In the genomic region with DNA sequence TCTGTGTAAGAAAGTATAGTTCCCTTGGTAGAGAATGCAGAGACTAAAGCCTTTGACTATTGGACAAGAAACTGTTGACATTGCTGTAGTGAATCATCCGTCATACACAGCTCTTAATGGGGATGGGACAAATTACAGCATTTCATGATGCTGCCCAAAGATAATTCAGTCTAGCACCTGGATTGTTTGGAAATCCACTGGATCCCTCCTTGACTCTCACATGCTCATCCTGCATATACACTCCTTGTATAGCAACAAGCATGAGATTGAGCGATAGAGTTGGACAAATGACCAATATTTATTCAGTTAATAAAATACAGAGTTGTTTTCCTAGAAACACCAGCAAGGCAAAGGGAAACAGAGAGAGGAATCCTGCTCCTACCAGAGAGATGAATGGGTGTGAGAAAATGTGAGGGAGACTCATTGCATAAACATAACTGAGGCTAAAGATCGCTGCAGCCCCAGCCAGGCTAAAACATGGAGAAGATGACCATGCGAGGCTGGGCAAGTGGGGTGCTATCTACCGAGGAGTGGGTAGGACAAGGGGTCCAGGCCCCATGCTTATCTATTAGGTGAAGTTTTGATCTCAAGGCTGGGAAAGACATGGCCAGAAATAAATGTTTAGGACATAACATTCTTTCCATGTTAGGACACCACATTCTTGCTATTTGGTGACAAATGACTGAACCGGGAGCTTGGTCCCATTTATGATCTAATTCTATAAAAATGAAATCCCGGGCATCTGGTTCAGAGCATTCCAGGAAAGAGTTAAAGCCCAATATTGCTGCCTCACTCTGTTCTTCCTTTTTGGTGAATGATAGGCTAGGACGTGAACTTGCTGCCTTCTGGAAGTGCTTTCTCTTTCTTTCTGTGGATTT, we compare ENCODE assay signal across 11 cellular contexts.
DNase-seq lines count a peak whose midpoint lies in the region; ATAC-seq, FAIRE-seq and TF ChIP-seq lines count a peak whose summit lies in the region.
"Had no signal": no experiment of that assay in that cellular context is flagged by ENCODE, and none has a peak within 500 bp of the region (broad histone marks: within the 10 kb centered on the region; RNA-seq: fewer than 3 reads in every experiment).

No MANE protein-coding gene starts in this region.

- H3K9me3 Mint-ChIP-seq in HFFc6 (no peaks in the 10 kb centered on the region), astrocyte (ENCODE audit: unreplicated experiment) (no peaks in the 10 kb centered on the region)
- no peaks in the 10 kb centered on the region for H3K9me3 Mint-ChIP-seq in activated CD4-positive, alpha-beta T cell treated with anti-CD3 and anti-CD28 coated beads, Interleukin-2, amount 10 ng/mL, durations not matched to agents 7 days and 5 days

- H3K9me3 ChIP-seq in astrocyte (ENCODE audit: insufficient read depth, low read depth, low read length) (no peaks in the 10 kb centered on the region), right cardiac atrium (ENCODE audit: control insufficient read depth, low read length) (no peaks in the 10 kb centered on the region), stomach smooth muscle (ENCODE audit: control insufficient read depth in 2 of 2, low read length in 2 of 2) (no peaks in the 10 kb centered on the region)

- H3K4me3 ChIP-seq in astrocyte (ENCODE audit: insufficient read depth, low read depth, low read length) = peak overlapping the region; percentile 57
- peak overlapping the region; percentile 49 for H3K4me3 ChIP-seq in right cardiac atrium (ENCODE audit: low read length)
- H3K4me3 ChIP-seq in stomach smooth muscle (ENCODE audit: low read length in 2 of 2) = peak overlapping the region; percentile 58 to 71

- no peaks in the 10 kb centered on the region for H3K79me2 ChIP-seq in astrocyte (ENCODE audit: insufficient read depth, low read length)
- H3K79me2 ChIP-seq: parathyroid adenoma had no signal

- H3K27me3 Mint-ChIP-seq in HFFc6 (ENCODE audit: insufficient read depth) (peaks cover 2% of the 10 kb centered on the region), astrocyte (ENCODE audit: low read depth, unreplicated experiment) (no peaks in the 10 kb centered on the region)
- peaks cover 2% of the 10 kb centered on the region for H3K27me3 Mint-ChIP-seq in activated CD4-positive, alpha-beta T cell treated with anti-CD3 and anti-CD28 coated beads, Interleukin-2, amount 10 ng/mL, durations not matched to agents 7 days and 5 days

- CTCF ChIA-PET in activated CD4-positive, alpha-beta T cell treated with anti-CD3 and anti-CD28 coated beads, Interleukin-2, amount 10 ng/mL, durations not matched to agents 7 days and 5 days (lab: Charles Lee) = interaction anchor here (0.5 kb wide), 1 partner anchor 105 kb away, joined by 3 read pairs; no protein-coding TSS in a partner anchor

- intact Hi-C loops in right cardiac atrium (cut with DNase I) = no loop called here

- H3K9ac ChIP-seq in astrocyte (ENCODE audit: low read length) (peak overlapping the region; percentile 93), stomach smooth muscle (ENCODE audit: low read length in 2 of 2) (peak overlapping the region; percentile 37 to 53)
- H3K9ac ChIP-seq: parathyroid adenoma had no signal

- H4K20me1 ChIP-seq in astrocyte (ENCODE audit: insufficient read depth, low read length) = no peaks in the 10 kb centered on the region

- no peaks in the 10 kb centered on the region for H3K36me3 ChIP-seq in astrocyte (ENCODE audit: insufficient read depth, low read length)
- no peaks in the 10 kb centered on the region for H3K36me3 ChIP-seq in stomach smooth muscle (ENCODE audit: control insufficient read depth in 2 of 2, insufficient read depth in 2 of 2, low read length in 2 of 2)

- 57% methylated on average over 8 of the region's 8 CpGs for WGBS in right cardiac atrium

- H3K36me3 Mint-ChIP-seq in HFFc6 (ENCODE audit: low read depth) = 0 out of 2 replicates have a peak, but pooled peaks cover 4% of the 10 kb centered on the region
- H3K36me3 Mint-ChIP-seq in astrocyte (ENCODE audit: low read depth, unreplicated experiment) = no peaks in the 10 kb centered on the region
- no peaks in the 10 kb centered on the region for H3K36me3 Mint-ChIP-seq in activated CD4-positive, alpha-beta T cell treated with anti-CD3 and anti-CD28 coated beads, Interleukin-2, amount 10 ng/mL, durations not matched to agents 7 days and 5 days (ENCODE audit: low read depth)

- H3K27me3 ChIP-seq in astrocyte (ENCODE audit: insufficient read depth, low read length) = no peaks in the 10 kb centered on the region
- H3K27me3 ChIP-seq in right cardiac atrium (ENCODE audit: control insufficient read depth, insufficient read depth) = no peaks in the 10 kb centered on the region
- no peaks in the 10 kb centered on the region for H3K27me3 ChIP-seq in stomach smooth muscle (ENCODE audit: control insufficient read depth in 1 of 2, insufficient read depth in 2 of 2, low read length in 2 of 2)

- POLR2A ChIA-PET in activated CD4-positive, alpha-beta T cell treated with anti-CD3 and anti-CD28 coated beads, Interleukin-2, amount 10 ng/mL, durations not matched to agents 7 days and 5 days (lab: Charles Lee) = no interaction called here

- peak; percentile 73 for FAIRE-seq in astrocyte (lab: Jason Lieb, UNC)

- peak overlapping the region; percentile 83 for H3K4me2 ChIP-seq in astrocyte (ENCODE audit: low read length)

- H3K27ac Mint-ChIP-seq in HFFc6 (peak overlapping the region; percentile 95), astrocyte (ENCODE audit: unreplicated experiment) (peak overlapping the region; percentile 100)
- H3K27ac Mint-ChIP-seq in activated CD4-positive, alpha-beta T cell treated with anti-CD3 and anti-CD28 coated beads, Interleukin-2, amount 10 ng/mL, durations not matched to agents 7 days and 5 days = no peak overlapping the region
- H3K27ac Mint-ChIP-seq: activated CD4-positive, alpha-beta T cell treated with anti-CD3 and anti-CD28 coated beads for 36 hours had no signal

- TF ChIP-seq CTCF in HFFc6 (IDR thresholded peaks at IDR 0.05) (no peak), astrocyte (IDR thresholded peaks at IDR 0.05; ENCODE audit: insufficient read depth, low read depth, low read length) (no peak)

- H3K4me1 ChIP-seq in astrocyte (ENCODE audit: insufficient read depth, low read length) (peaks cover 40% of the 10 kb centered on the region), right cardiac atrium (ENCODE audit: control insufficient read depth, insufficient read depth, low read length) (peaks cover 2% of the 10 kb centered on the region), stomach smooth muscle (ENCODE audit: control insufficient read depth, insufficient read depth, low read length) (peaks cover 13% of the 10 kb centered on the region)
- H3K4me1 ChIP-seq: parathyroid adenoma had no signal

- DNase-seq in HFFc6 (peak; percentile 84), astrocyte (ENCODE audit: low read depth) (peak; percentile 79), right cardiac atrium (no peak), nucleus accumbens (lab: John Stamatoyannopoulos, UW) (no peak)
- no peak for DNase-seq in activated CD4-positive, alpha-beta T cell treated with anti-CD3 and anti-CD28 coated beads for 1 hour
- no peak for DNase-seq in activated CD4-positive, alpha-beta T cell treated with anti-CD3 and anti-CD28 coated beads, Interleukin-2, amount 10 ng/mL, durations not matched to agents 7 days and 5 days
- DNase-seq: activated CD4-positive, alpha-beta T cell treated with anti-CD3 and anti-CD28 coated beads for 36 hours; NCI-H1436 treated with DMSO at 0.1 percent for 48 hours had no signal

- peak overlapping the region; percentile 91 for H3K4me3 Mint-ChIP-seq in HFFc6
- peak overlapping the region; percentile 61 for H3K4me3 Mint-ChIP-seq in astrocyte (ENCODE audit: unreplicated experiment)
- H3K4me3 Mint-ChIP-seq in activated CD4-positive, alpha-beta T cell treated with anti-CD3 and anti-CD28 coated beads, Interleukin-2, amount 10 ng/mL, durations not matched to agents 7 days and 5 days = no peak overlapping the region
- H3K4me3 Mint-ChIP-seq: activated CD4-positive, alpha-beta T cell treated with anti-CD3 and anti-CD28 coated beads for 36 hours had no signal

- peak; percentile 54 to 55 for ATAC-seq in right cardiac atrium
- no peak for ATAC-seq in HG03280 (IDR thresholded peaks at IDR 0.05; ENCODE audit: unreplicated experiment)
- ATAC-seq: activated CD4-positive, alpha-beta T cell treated with anti-CD3 and anti-CD28 coated beads for 36 hours had no signal

- H3K4me1 Mint-ChIP-seq in HFFc6 (ENCODE audit: low read depth) = peaks cover 65% of the 10 kb centered on the region
- H3K4me1 Mint-ChIP-seq in astrocyte (ENCODE audit: low read depth, unreplicated experiment) = peaks cover 64% of the 10 kb centered on the region
- no peaks in the 10 kb centered on the region for H3K4me1 Mint-ChIP-seq in activated CD4-positive, alpha-beta T cell treated with anti-CD3 and anti-CD28 coated beads, Interleukin-2, amount 10 ng/mL, durations not matched to agents 7 days and 5 days
- H3K4me1 Mint-ChIP-seq: activated CD4-positive, alpha-beta T cell treated with anti-CD3 and anti-CD28 coated beads for 36 hours had no signal

- H3K27ac ChIP-seq in astrocyte (ENCODE audit: low read depth, low read length) = peak overlapping the region; percentile 100
- no peak overlapping the region for H3K27ac ChIP-seq in right cardiac atrium (ENCODE audit: low read length)
- peak overlapping the region; percentile 66 for H3K27ac ChIP-seq in stomach smooth muscle (ENCODE audit: low read length)
- H3K27ac ChIP-seq: parathyroid adenoma had no signal

- no peak overlapping the region for H2AFZ ChIP-seq in astrocyte (ENCODE audit: low read depth, low read length)
- H2AFZ ChIP-seq: parathyroid adenoma had no signal

Comparison
In these comparisons a context has a peak if more than half of its experiments do, and no peak if none do; other contexts are left out.
1. DNase-seq: peak in HFFc6 (single experiment) and astrocyte (single experiment); none in right cardiac atrium (0 of 3), activated CD4-positive, alpha-beta T cell treated with anti-CD3 and anti-CD28 coated beads for 1 hour (single experiment), nucleus accumbens (0 of 56) and activated CD4-positive, alpha-beta T cell treated with anti-CD3 and anti-CD28 coated beads, Interleukin-2, amount 10 ng/mL, durations not matched to agents 7 days and 5 days (single experiment).
2. Peak in every context shown above with its lines, with median percentiles within 50 percentile points of each other: H3K4me3 ChIP-seq.